Comparison of ENCODE assay signal across 26 cellular contexts in genomic region chr7:131174391-131174790, GRCh38.
"Had no signal": no experiment of that assay in that cellular context is flagged by ENCODE, and none has a peak within 500 bp of the region (broad histone marks: within the 10 kb centered on the region; RNA-seq: fewer than 3 reads in every experiment).

No MANE protein-coding gene starts in this region.

- DNase-seq: immature natural killer cell; kidney; left colon; left lung; lower lobe of right lung; mesendoderm; naive B cell; natural killer cell; nephron progenitor cell; occipital lobe; psoas muscle; right lobe of liver; stimulated activated CD4-positive, alpha-beta T cell treated with anti-CD3 and anti-CD28 coated beads, Interleukin-1b, Interleukin-23, amount 100 ng/mL, for 48 hours; stimulated activated CD4-positive, alpha-beta T cell treated with anti-CD3 and anti-CD28 coated beads, Interleukin-2, amount 100 ng/mL, for 48 hours; stimulated activated CD4-positive, alpha-beta T cell treated with anti-CD3 and anti-CD28 coated beads, Interleukin-4, amount 100 ng/mL, for 4 hours; stimulated activated CD8-positive, alpha-beta memory T cell treated with anti-CD3 and anti-CD28 coated beads, Interleukin-4, amount 100 ng/mL, for 48 hours; stimulated activated naive CD4-positive, alpha-beta T cell treated with Interleukin-2 at 50 U/mL for 16 hours; stimulated activated naive CD8-positive, alpha-beta T cell treated with anti-CD3 and anti-CD28 coated beads, Interleukin-15, amount 100 ng/mL, for 72 hours; substantia nigra; uterus had no signal

- H3K9ac ChIP-seq: neural progenitor cell, parathyroid adenoma had no signal

- H3K27me3 ChIP-seq: left lung, neural progenitor cell, right lobe of liver, tibial nerve, uterus had no signal

- H3K4me1 ChIP-seq: left lung, lower lobe of right lung, neural progenitor cell, parathyroid adenoma, psoas muscle, right lobe of liver, uterus had no signal

- H3K36me3 ChIP-seq: left lung, lower lobe of right lung, neural progenitor cell, neutrophil, right lobe of liver, tibial nerve, uterus had no signal

- H3K9me3 ChIP-seq: left lung, lower lobe of right lung, neutrophil, psoas muscle, right lobe of liver, tibial nerve, uterus had no signal

- H3K4me2 ChIP-seq: neural progenitor cell, smooth muscle cell had no signal

- H3K4me3 ChIP-seq: left lung, lower lobe of right lung, neural progenitor cell, psoas muscle, right lobe of liver, smooth muscle cell, tibial nerve, uterus had no signal

- H3K79me2 ChIP-seq: parathyroid adenoma had no signal

- H2AFZ ChIP-seq: neural progenitor cell, parathyroid adenoma had no signal

- H3K27ac ChIP-seq: left lung, lower lobe of right lung, neural progenitor cell, neutrophil, parathyroid adenoma, psoas muscle, right lobe of liver, tibial nerve, uterus had no signal

- ATAC-seq: left colon; left lung; lower lobe of right lung; natural killer cell; psoas muscle; right lobe of liver; stimulated activated memory B cell treated with anti-CD40 and anti-IgM and Interleukin-4, amounts not matched to agents 10 μg/mL and 1 μg/mL and 100 μg/mL, for 72 hours; stimulated activated naive CD8-positive, alpha-beta T cell treated with anti-CD3 and anti-CD28 coated beads, Interleukin-15, amount 100 ng/mL, for 72 hours had no signal
